Comparison of ENCODE assay signal across 34 cellular contexts in the genomic region with DNA sequence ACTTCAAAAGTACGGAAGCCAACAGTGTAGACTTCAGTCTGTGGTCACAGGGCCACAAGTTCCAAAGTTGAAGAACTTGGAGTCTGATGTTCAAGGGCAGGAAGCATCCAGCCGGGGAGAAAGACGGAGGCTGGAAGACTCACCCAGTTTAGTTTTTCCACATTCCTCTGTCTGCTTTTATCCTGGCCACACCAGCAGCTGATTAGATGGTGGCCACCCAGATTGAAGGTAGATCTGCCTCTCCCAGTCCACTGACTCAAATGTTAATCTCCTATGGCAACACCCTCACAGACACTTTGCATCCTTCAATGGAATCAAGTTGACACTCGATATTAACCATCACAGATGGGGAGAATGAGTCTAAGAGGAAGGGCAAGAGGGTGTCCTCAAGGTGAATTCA.
"Had no signal": no experiment of that assay in that cellular context is flagged by ENCODE, and none has a peak within 500 bp of the region (broad histone marks: within the 10 kb centered on the region; RNA-seq: fewer than 3 reads in every experiment).

No MANE protein-coding gene starts in this region.

- H3K9me3 ChIP-seq: MG63 had no signal

- H3K27ac ChIP-seq: KMS-11 had no signal

- DNase-seq: Karpas-422, Kasumi-1, KG1, MG63, MM.1S, MV-4-11, NCI-H1048, NCI-H1092, NCI-H1105, NCI-H1105 treated with DMSO at 0.1 percent for 48 hours, NCI-H1417, NCI-H1417 treated with DMSO at 0.1 percent for 48 hours, NCI-H1436, NCI-H1436 treated with DMSO at 0.1 percent for 48 hours, NCI-H146, NCI-H1694, NCI-H1694 treated with DMSO at 0.1 percent for 48 hours, NCI-H187, NCI-H187 treated with DMSO at 0.1 percent for 48 hours, NCI-H1930, NCI-H2029, NCI-H2029 treated with DMSO at 0.1 percent for 48 hours, NCI-H2081, NCI-H2081 treated with DMSO at 0.1 percent for 48 hours, NCI-H2107, NCI-H2171, NCI-H2171 treated with DMSO at 0.1 percent for 48 hours, NCI-H2227 treated with DMSO at 0.1 percent for 48 hours, NCI-H226, NCI-H345, NCI-H446, NCI-H446 treated with DMSO at 0.1 percent for 48 hours, NCI-H510A had no signal

- H3K27me3 ChIP-seq: MG63 had no signal

- H3K36me3 ChIP-seq: MG63 had no signal

- H3K4me3 ChIP-seq: MG63 had no signal
